In genomic region chr12:121461048-121461447, GRCh38 we compare ENCODE assay signal across 18 cellular contexts.
A peak's percentile ranks its signal among the peaks of the same experiment; 100 is the strongest.
DNase-seq lines count a peak whose midpoint lies in the region; ATAC-seq, FAIRE-seq and TF ChIP-seq lines count a peak whose summit lies in the region.
"Had no signal": no experiment of that assay in that cellular context is flagged by ENCODE, and none has a peak within 500 bp of the region (broad histone marks: within the 10 kb centered on the region; RNA-seq: fewer than 3 reads in every experiment).

No MANE protein-coding gene starts in this region.

- no peak for TF ChIP-seq EP300 in GM12878 (IDR thresholded peaks at IDR 0.05; ENCODE audit: borderline replicate concordance in 1 of 2, control insufficient read depth in 1 of 2, low read depth in 2 of 2, low read length in 2 of 2)

- peaks cover 16% of the 10 kb centered on the region; the same call in 1 of the 2 replicates for H4K20me1 ChIP-seq in GM12878 (ENCODE audit: control insufficient read depth, insufficient read depth)

- peak overlapping the region; percentile 14 to 23 for H3K4me3 Mint-ChIP-seq in activated T-cell treated with anti-CD3 and anti-CD28 coated beads, Interleukin-2, amount 50 U/mL, for 72 hours

- no peaks in the 10 kb centered on the region for H3K9me3 Mint-ChIP-seq in activated T-cell treated with anti-CD3 and anti-CD28 coated beads, Interleukin-2, amount 50 U/mL, for 72 hours

- peaks cover 7% of the 10 kb centered on the region for H3K4me1 ChIP-seq in GM12878 (ENCODE audit: control insufficient read depth, insufficient read depth, low read length)

- no peak overlapping the region for H3K4me2 ChIP-seq in GM12878 (ENCODE audit: control insufficient read depth, insufficient read depth)

- H3K27me3 ChIP-seq in GM12878 (replicated peaks in 1 of 2; ENCODE audit: control insufficient read depth in 2 of 2, insufficient read depth in 2 of 2, low read length in 1 of 2) (no peaks in the 10 kb centered on the region), dorsolateral prefrontal cortex (no peaks in the 10 kb centered on the region)
- H3K27me3 ChIP-seq: gastrocnemius medialis had no signal

- no peak for TF ChIP-seq CTCF in GM12878 (IDR thresholded peaks at IDR 0.05 in 2 of 3, conservative IDR thresholded peaks at IDR 0.05 in 1 of 3; ENCODE audit: control insufficient read depth in 2 of 3, extremely low read depth in 1 of 3, insufficient read depth in 1 of 3, low read depth in 3 of 3, low read length in 3 of 3)
- no peak for TF ChIP-seq CTCF in coronary artery (IDR thresholded peaks at IDR 0.05)
- no peak for TF ChIP-seq CTCF in dorsolateral prefrontal cortex (IDR thresholded peaks at IDR 0.05 in 54 of 56, conservative IDR thresholded peaks at IDR 0.05 in 2 of 56; ENCODE audit: low read depth in 1 of 56, partially characterized antibody in 56 of 56)

- no peak overlapping the region; the same call in 1 of the 2 replicates for H3K4me3 ChIP-seq in GM12878
- H3K4me3 ChIP-seq in coronary artery = no peak overlapping the region
- no peak overlapping the region for H3K4me3 ChIP-seq in dorsolateral prefrontal cortex
- H3K4me3 ChIP-seq: gastrocnemius medialis, GM23248, lung had no signal

- POLR2A ChIA-PET in GM12878 (lab: Charles Lee) = no interaction called here

- intact Hi-C loops in GM12878 (cut with micrococcal nuclease; ENCODE audit: unreplicated experiment) (no loop called here), dorsolateral prefrontal cortex (cut with DNase I) (no loop called here)

- H3K79me2 ChIP-seq in GM12878 (ENCODE audit: control insufficient read depth, insufficient read depth, low read length) = peaks cover 84% of the 10 kb centered on the region

- no peak for TF ChIP-seq RAD21 in GM12878 (IDR thresholded peaks at IDR 0.05; ENCODE audit: insufficient read depth, low read depth, low read length)

- peak in 1 of 2 donors; percentile 44 for ATAC-seq in activated T-cell treated with anti-CD3 and anti-CD28 coated beads, Interleukin-2, amount 50 U/mL, for 72 hours (replicated peaks in 1 of 2)
- peak; percentile 34; the same call in 2 of the 3 replicates for ATAC-seq in GM12878
- ATAC-seq in GM21526 (IDR thresholded peaks at IDR 0.05; ENCODE audit: low FRiP score, unreplicated experiment) = no peak
- ATAC-seq: gastrocnemius medialis had no signal

- no TSS peak for BruUV-seq in GM12878 (replicated peaks; lab: Mats Ljungman, UMichigan)

- SMC1A ChIA-PET in GM12878 (lab: Charles Lee; ENCODE audit: uncharacterized antibody, unreplicated experiment) = interaction anchor here (1.2 kb wide), 1 partner anchor 37 kb away, joined by 3 read pairs; no protein-coding TSS in a partner anchor

- H3K9ac ChIP-seq in GM12878 (ENCODE audit: control insufficient read depth, insufficient read depth, low read length) = no peak overlapping the region
- H3K9ac ChIP-seq: GM23248 had no signal

- no peaks in the 10 kb centered on the region for H3K9me3 ChIP-seq in GM12878 (replicated peaks; ENCODE audit: control insufficient read depth, insufficient read depth, low read length)
- H3K9me3 ChIP-seq: gastrocnemius medialis had no signal

- 0 out of 2 replicates have a peak overlapping the region, but pooled peaks have one; percentile 13 for H3K27ac ChIP-seq in GM12878 (ENCODE audit: control insufficient read depth, insufficient read depth)
- H3K27ac ChIP-seq in coronary artery = no peak overlapping the region
- H3K27ac ChIP-seq in dorsolateral prefrontal cortex = peak overlapping the region in 16 of 59 donors; percentile 3 to 42 (median 22)
- H3K27ac ChIP-seq: gastrocnemius medialis, GM23248, VCaP had no signal

- no peak for TF ChIP-seq POLR2A in GM12878 (IDR thresholded peaks at IDR 0.05; ENCODE audit: low read depth, low read length)

- DNase-seq in activated T-cell treated with anti-CD3 and anti-CD28 coated beads, Interleukin-2, amount 50 U/mL, for 72 hours = no peak
- DNase-seq in activated T-cell treated with anti-CD3 and anti-CD28 coated beads, Interleukin-2, amount 50 U/mL, for 1 hour = no peak
- DNase-seq in MV-4-11 (lab: John Stamatoyannopoulos, UW) = peak; percentile 95
- no peak for DNase-seq in GM12878 (ENCODE audit: low read depth, low spot score)
- peak; percentile 68 for DNase-seq in pons (ENCODE audit: low spot score)
- no peak for DNase-seq in coronary artery (ENCODE audit: low spot score)
- DNase-seq in dorsolateral prefrontal cortex = no peak
- DNase-seq: activated CD8-positive, alpha-beta memory T cell treated with anti-CD3 and anti-CD28 coated beads, Interleukin-2, amount 50 U/mL, for 48 hours; amniotic stem cell; central memory CD4-positive, alpha-beta T cell; gastrocnemius medialis; GM23248; NCI-H2081; NCI-H69 had no signal

- no peak for FAIRE-seq in GM12878 (lab: Jason Lieb, UNC)
- FAIRE-seq: urothelium cell line had no signal

- 77% methylated on average over 5 of the region's 5 CpGs for WGBS in GM12878 (ENCODE audit: insufficient coverage, insufficient replicate concordance, low lambda C conversion rate, missing lambda C conversion rate)

- H3K27me3 Mint-ChIP-seq in activated T-cell treated with anti-CD3 and anti-CD28 coated beads, Interleukin-2, amount 50 U/mL, for 72 hours (ENCODE audit: low read depth) = no peaks in the 10 kb centered on the region

- peaks cover 2 to 9% of the 10 kb centered on the region in 2 experiments for H3K36me3 ChIP-seq in GM12878 (ENCODE audit: control insufficient read depth in 2 of 2, insufficient read depth in 2 of 2, low read length in 1 of 2)
- H3K36me3 ChIP-seq: gastrocnemius medialis had no signal

- in situ Hi-C loops in GM12878 (cut with MboI) = no loop called here

- no peak overlapping the region for H2AFZ ChIP-seq in GM12878 (ENCODE audit: control insufficient read depth, low read depth, low read length)
- H2AFZ ChIP-seq: GM23248 had no signal

- H3K4me1 Mint-ChIP-seq in activated T-cell treated with anti-CD3 and anti-CD28 coated beads, Interleukin-2, amount 50 U/mL, for 72 hours (ENCODE audit: low read depth) = peaks cover 66% of the 10 kb centered on the region

- H3K36me3 Mint-ChIP-seq in activated T-cell treated with anti-CD3 and anti-CD28 coated beads, Interleukin-2, amount 50 U/mL, for 72 hours (ENCODE audit: insufficient read depth in 2 of 2) = no peaks in the 10 kb centered on the region

- CTCF ChIA-PET in GM12878 (lab: Yijun Ruan, JAX) = interaction anchor here (0.6 kb wide), 2 partner anchors 11 to 208 kb away, joined by 3 read pairs; partner anchors contain the start of gene MORN3

- RAD21 ChIA-PET in GM12878 (lab: Charles Lee; ENCODE audit: unreplicated experiment) = interaction anchor here (0.6 kb wide), 1 partner anchor 27 kb away, joined by 3 read pairs; no protein-coding TSS in a partner anchor

- peak overlapping the region; percentile 14 for H3K27ac Mint-ChIP-seq in activated T-cell treated with anti-CD3 and anti-CD28 coated beads, Interleukin-2, amount 50 U/mL, for 72 hours

TF ChIP-seq in GM12878, 131 proteins besides CTCF, POLR2A, EP300 and RAD21 (continues in another document):
- TF ChIP-seq ZSCAN29 (IDR thresholded peaks at IDR 0.05) (no peak), PRDM15 (CRISPR knock-in tag; IDR thresholded peaks at IDR 0.05) (no peak), BCLAF1 (IDR thresholded peaks at IDR 0.05) (no peak)

Comparison
In these comparisons a context has a peak if more than half of its experiments do, and no peak if none do; other contexts are left out.
1. DNase-seq: peak in MV-4-11 (single experiment) and pons (single experiment); none in activated T-cell treated with anti-CD3 and anti-CD28 coated beads, Interleukin-2, amount 50 U/mL, for 72 hours (0 of 2), activated T-cell treated with anti-CD3 and anti-CD28 coated beads, Interleukin-2, amount 50 U/mL, for 1 hour (single experiment), GM12878 (single experiment), coronary artery (single experiment) and dorsolateral prefrontal cortex (0 of 10).